ENCODE assay signal across 16 cellular contexts in genomic region chrX:133881011-133881410, GRCh38.
DNase-seq lines count a peak whose midpoint lies in the region; ATAC-seq, FAIRE-seq and TF ChIP-seq lines count a peak whose summit lies in the region.
"Had no signal": no experiment of that assay in that cellular context is flagged by ENCODE, and none has a peak within 500 bp of the region (broad histone marks: within the 10 kb centered on the region; RNA-seq: fewer than 3 reads in every experiment).

No MANE protein-coding gene starts in this region.

- H3K27ac Mint-ChIP-seq in progenitor cell of endocrine pancreas, result peak overlapping the region; percentile 23
- H3K27ac Mint-ChIP-seq: CD4-positive, alpha-beta T cell; IgD-negative memory B cell had no signal

- H3K27me3 Mint-ChIP-seq in progenitor cell of endocrine pancreas, result no peaks in the 10 kb centered on the region
- H3K27me3 Mint-ChIP-seq: CD4-positive, alpha-beta T cell had no signal

- no peak for ATAC-seq in GM19351 (IDR thresholded peaks at IDR 0.05; ENCODE audit: unreplicated experiment)
- ATAC-seq: HepG2 had no signal

- peaks cover 62% of the 10 kb centered on the region for H3K4me1 Mint-ChIP-seq in progenitor cell of endocrine pancreas (ENCODE audit: low read depth)
- H3K4me1 Mint-ChIP-seq: IgD-negative memory B cell had no signal

- H3K4me3 Mint-ChIP-seq in progenitor cell of endocrine pancreas (ENCODE audit: low read depth), result no peak overlapping the region
- H3K4me3 Mint-ChIP-seq: CD4-positive, alpha-beta T cell; IgD-negative memory B cell had no signal

- no peaks in the 10 kb centered on the region for H3K36me3 Mint-ChIP-seq in progenitor cell of endocrine pancreas (ENCODE audit: insufficient read depth)
- H3K36me3 Mint-ChIP-seq: IgD-negative memory B cell had no signal

- DNase-seq in left kidney (ENCODE audit: low read depth, low spot score), result peak; percentile 13
- no peak for DNase-seq in progenitor cell of endocrine pancreas (ENCODE audit: low spot score, unreplicated experiment)
- no peak for DNase-seq in NCI-H82 (lab: John Stamatoyannopoulos, UW)
- no peak for DNase-seq in NCI-H226
- DNase-seq: AML-193; Caco-2; CD4-positive, alpha-beta T cell; DMS153; DMS79; GF-D8; GM23248 had no signal

- peak; percentile 93 for FAIRE-seq in G401.6 (lab: Jason Lieb, UNC)
- FAIRE-seq: A204.1, HepG2 had no signal

- no peak for TF ChIP-seq CTCF in progenitor cell of endocrine pancreas (IDR thresholded peaks at IDR 0.05; ENCODE audit: unreplicated experiment)

- no peaks in the 10 kb centered on the region for H3K9me3 Mint-ChIP-seq in progenitor cell of endocrine pancreas (ENCODE audit: low read depth)
- H3K9me3 Mint-ChIP-seq: CD4-positive, alpha-beta T cell; IgD-negative memory B cell had no signal
